In the genomic region with DNA sequence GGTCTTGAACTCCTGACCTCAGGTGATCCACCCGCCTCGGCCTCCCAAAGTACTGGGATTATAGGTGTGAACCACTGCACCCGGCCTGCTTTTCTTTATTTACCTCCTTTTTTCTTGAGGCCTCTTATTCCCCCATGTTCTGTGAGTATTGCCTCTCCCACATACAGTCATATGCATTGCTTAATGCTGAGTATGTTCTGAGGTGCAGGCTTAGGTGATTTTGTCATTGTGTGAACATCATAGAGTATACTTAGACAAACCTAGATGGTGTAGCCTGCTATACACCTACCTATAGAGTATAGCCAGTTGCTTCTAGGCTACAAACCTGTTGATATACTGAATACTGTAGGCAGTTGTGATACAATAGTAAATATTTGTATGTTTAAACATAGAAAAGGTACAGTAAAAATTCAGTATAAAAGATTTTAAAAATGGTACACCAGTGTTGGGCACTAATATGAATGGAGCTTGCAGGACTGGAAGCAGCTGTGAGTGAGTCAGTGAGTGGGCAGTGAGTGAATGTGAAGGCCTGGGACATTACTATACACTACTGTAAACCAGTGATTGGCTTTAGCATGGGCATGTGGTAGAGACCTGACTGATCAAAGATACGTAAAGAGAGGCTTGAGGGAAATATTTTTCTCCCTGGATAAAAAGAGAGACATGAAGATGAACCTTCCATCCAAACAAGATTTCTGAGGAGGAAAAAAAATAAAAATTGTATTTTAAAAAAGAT, we compare ENCODE assay signal across 25 cellular contexts. TPM values are rescaled to one million over a fixed set of nuclear protein-coding genes. Genes with fewer than 3 reads are reported as not detected.
A peak's percentile ranks its signal among the peaks of the same experiment; 100 is the strongest.
DNase-seq lines count a peak whose midpoint lies in the region; ATAC-seq, FAIRE-seq and TF ChIP-seq lines count a peak whose summit lies in the region.
"Had no signal": no experiment of that assay in that cellular context is flagged by ENCODE, and none has a peak within 500 bp of the region (broad histone marks: within the 10 kb centered on the region; RNA-seq: fewer than 3 reads in every experiment).

No MANE protein-coding gene starts in this region.

- H3K9me3 ChIP-seq in AG04450 (ENCODE audit: control insufficient read depth, insufficient read depth, low read length) (0 out of 2 replicates have a peak, but pooled peaks cover 3% of the 10 kb centered on the region), mammary epithelial cell (replicated peaks; ENCODE audit: insufficient read depth, low read length) (no peaks in the 10 kb centered on the region)
- H3K9me3 ChIP-seq: ascending aorta, gastroesophageal sphincter, SJCRH30, spleen, suprapubic skin, vagina had no signal

- DNase-seq in AG04450 (ENCODE audit: low read depth, low spot score), result peak; percentile 44
- DNase-seq in M059J (ENCODE audit: low read depth), result peak; percentile 14
- peak; percentile 37 for DNase-seq in mammary epithelial cell
- peak; percentile 7 for DNase-seq in kidney glomerular epithelial cell (lab: John Stamatoyannopoulos, UW)
- no peak for DNase-seq in activated naive CD4-positive, alpha-beta T cell treated with anti-CD3 and anti-CD28 coated beads, Interleukin-2, amount 10 ng/mL, durations not matched to agents 7 days and 5 days
- DNase-seq in frontal cortex (ENCODE audit: low spot score in 2 of 2), result no peak
- DNase-seq: activated CD4-positive, alpha-beta T cell treated with anti-CD3 and anti-CD28 coated beads, Interleukin-2, amount 50 U/mL, for 4 hours; activated naive CD4-positive, alpha-beta T cell treated with anti-CD3 and anti-CD28 coated beads for 36 hours; activated T-cell treated with anti-CD3 and anti-CD28 coated beads, Interleukin-2, amount 50 U/mL, for 1 hour; CD4-positive, alpha-beta memory T cell; DMS53; KBM-7; left colon; NCI-H748 treated with DMSO at 0.1 percent for 48 hours; SJCRH30; T-helper 17 cell had no signal

- 83% methylated on average over 4 of the region's 4 CpGs for WGBS in mammary epithelial cell (ENCODE audit: low coverage, missing lambda C conversion rate)

- no peaks in the 10 kb centered on the region for H3K4me1 ChIP-seq in mammary epithelial cell (ENCODE audit: insufficient read depth, low read length)
- H3K4me1 ChIP-seq: ascending aorta, gastroesophageal sphincter, SJCRH30, suprapubic skin, vagina had no signal

- no peaks in the 10 kb centered on the region for H3K36me3 ChIP-seq in mammary epithelial cell (ENCODE audit: insufficient read depth, low read length)
- H3K36me3 ChIP-seq: ascending aorta, gastroesophageal sphincter, SJCRH30, spleen, suprapubic skin, vagina had no signal

- POLR2A ChIA-PET in AG04450 (lab: Yijun Ruan, JAX), result no interaction called here

- CTCF ChIA-PET in AG04450 (lab: Charles Lee) (no interaction called here), mammary epithelial cell (lab: Charles Lee; ENCODE audit: low non-redundant PET) (interaction anchor here (0.6 kb wide), 1 partner anchor 726 kb away, joined by 4 read pairs; no protein-coding TSS in a partner anchor)
- CTCF ChIA-PET in activated naive CD4-positive, alpha-beta T cell treated with anti-CD3 and anti-CD28 coated beads, Interleukin-2, amount 10 ng/mL, durations not matched to agents 7 days and 5 days (lab: Charles Lee), result interaction anchor here (1.2 kb wide), 1 partner anchor 10 kb away, joined by 4 read pairs; no protein-coding TSS in a partner anchor

- H3K4me3 ChIP-seq in AG04450 (ENCODE audit: low read depth, low read length) (no peak overlapping the region), mammary epithelial cell (replicated peaks in 1 of 3; ENCODE audit: insufficient read depth in 1 of 3, low read depth in 2 of 3, low read length in 3 of 3) (no peak overlapping the region)
- H3K4me3 ChIP-seq: ascending aorta, gastroesophageal sphincter, SJCRH30, spleen, suprapubic skin, vagina had no signal

- H3K27ac ChIP-seq in AG04450 (ENCODE audit: low read depth, low read length) (no peak overlapping the region), mammary epithelial cell (ENCODE audit: insufficient read depth, low read depth, low read length) (no peak overlapping the region)
- H3K27ac ChIP-seq: ascending aorta, gastroesophageal sphincter, SJCRH30, spleen, suprapubic skin, vagina had no signal

- FAIRE-seq in frontal cortex (lab: Jason Lieb, UNC), result no peak
- FAIRE-seq: colon had no signal

- TF ChIP-seq CTCF in AG04450 (IDR thresholded peaks at IDR 0.05; ENCODE audit: low read depth, low read length), result no peak
- TF ChIP-seq CTCF in mammary epithelial cell (conservative IDR thresholded peaks at IDR 0.05 in 1 of 2, IDR thresholded peaks at IDR 0.05 in 1 of 2; ENCODE audit: extremely low read depth in 1 of 2, insufficient read depth in 1 of 2, low read depth in 1 of 2, low read length in 2 of 2), result no peak

- H3K36me3 Mint-ChIP-seq in activated naive CD4-positive, alpha-beta T cell treated with anti-CD3 and anti-CD28 coated beads, Interleukin-2, amount 10 ng/mL, durations not matched to agents 7 days and 5 days, result peaks cover 16% of the 10 kb centered on the region

- no peaks in the 10 kb centered on the region for H3K9me3 Mint-ChIP-seq in activated naive CD4-positive, alpha-beta T cell treated with anti-CD3 and anti-CD28 coated beads, Interleukin-2, amount 10 ng/mL, durations not matched to agents 7 days and 5 days
- H3K9me3 Mint-ChIP-seq: activated naive CD4-positive, alpha-beta T cell treated with anti-CD3 and anti-CD28 coated beads for 36 hours had no signal

- no peak overlapping the region for H2AFZ ChIP-seq in mammary epithelial cell (ENCODE audit: low read depth, low read length)

- H3K27ac Mint-ChIP-seq in activated naive CD4-positive, alpha-beta T cell treated with anti-CD3 and anti-CD28 coated beads, Interleukin-2, amount 10 ng/mL, durations not matched to agents 7 days and 5 days, result no peak overlapping the region
- H3K27ac Mint-ChIP-seq: activated naive CD4-positive, alpha-beta T cell treated with anti-CD3 and anti-CD28 coated beads for 36 hours; T-helper 17 cell had no signal

- ATAC-seq in HG03095 (IDR thresholded peaks at IDR 0.05; ENCODE audit: unreplicated experiment) (no peak), GM19455 (IDR thresholded peaks at IDR 0.05; ENCODE audit: unreplicated experiment) (no peak)
- ATAC-seq: gastroesophageal sphincter, left colon, T-helper 17 cell had no signal

- BruUV-seq in mammary epithelial cell (replicated peaks; lab: Mats Ljungman, UMichigan), result no TSS peak

- no peak overlapping the region for H3K9ac ChIP-seq in mammary epithelial cell (ENCODE audit: insufficient read depth, low read length)

- H3K27me3 Mint-ChIP-seq in activated naive CD4-positive, alpha-beta T cell treated with anti-CD3 and anti-CD28 coated beads, Interleukin-2, amount 10 ng/mL, durations not matched to agents 7 days and 5 days, result no peaks in the 10 kb centered on the region
- H3K27me3 Mint-ChIP-seq: CD4-positive, alpha-beta memory T cell; T-helper 17 cell had no signal

- H3K27me3 ChIP-seq in AG04450 (ENCODE audit: control insufficient read depth, insufficient read depth, low read length), result no peaks in the 10 kb centered on the region
- H3K27me3 ChIP-seq in mammary epithelial cell (ENCODE audit: insufficient read depth, low read length), result no peaks in the 10 kb centered on the region
- H3K27me3 ChIP-seq: ascending aorta, gastroesophageal sphincter, SJCRH30, spleen, suprapubic skin, vagina had no signal

- H3K4me2 ChIP-seq in mammary epithelial cell (ENCODE audit: insufficient read depth, low read depth, low read length), result no peak overlapping the region

- peaks cover 12% of the 10 kb centered on the region for H3K4me1 Mint-ChIP-seq in activated naive CD4-positive, alpha-beta T cell treated with anti-CD3 and anti-CD28 coated beads, Interleukin-2, amount 10 ng/mL, durations not matched to agents 7 days and 5 days
- H3K4me1 Mint-ChIP-seq: nephron had no signal

- no peak overlapping the region for H3K4me3 Mint-ChIP-seq in activated naive CD4-positive, alpha-beta T cell treated with anti-CD3 and anti-CD28 coated beads, Interleukin-2, amount 10 ng/mL, durations not matched to agents 7 days and 5 days
- H3K4me3 Mint-ChIP-seq: activated naive CD4-positive, alpha-beta T cell treated with anti-CD3 and anti-CD28 coated beads for 36 hours; CD4-positive, alpha-beta memory T cell; nephron; T-helper 17 cell had no signal

- intact Hi-C loops in mammary epithelial cell (cut with micrococcal nuclease), result no loop called here

- dilution Hi-C loops in mammary epithelial cell (cut with HindIII; ENCODE audit: low sequenced_read_pairs), result no loop called here

- peaks cover 22% of the 10 kb centered on the region for H3K79me2 ChIP-seq in mammary epithelial cell (ENCODE audit: insufficient read depth, low read length)

- in situ Hi-C loops in mammary epithelial cell (cut with MboI; ENCODE audit: low sequenced_read_pairs in 2 of 2), result loop anchor here in 1 of 2 donors (25.0 kb wide), 1 partner anchor 388 kb away; a partner anchor contains a TSS

- H4K20me1 ChIP-seq in mammary epithelial cell (ENCODE audit: insufficient read depth, low read length), result no peaks in the 10 kb centered on the region

RNA-seq across cellular contexts. Expression of a gene that starts 17.6 kb away (rescaled TPM):
- 26.1 and 38.5 TPM in 2 replicates for polyA plus RNA-seq in AG04450 (2011; rRNA removed)
- 54.1 and 97.7 TPM in 2 replicates for polyA minus RNA-seq in AG04450 (2011; rRNA and poly(A)+ RNA removed)
- total RNA-seq in M059J (2014; rRNA removed; shearing (Covaris generic)), result 18.3 and 25.3 TPM in 2 replicates
- 10 to 100 TPM; 54.5 to 60.7 TPM for total RNA-seq in mammary epithelial cell
- polyA plus RNA-seq in mammary epithelial cell, result 20.0 TPM
- polyA minus RNA-seq in mammary epithelial cell, result 31.5 TPM
- total RNA-seq in frontal cortex, result 172 TPM

Comparison
In these comparisons a context has a peak if more than half of its experiments do, and no peak if none do; other contexts are left out.
1. DNase-seq: peak in AG04450 (single experiment), M059J (single experiment), mammary epithelial cell (single experiment) and kidney glomerular epithelial cell (single experiment); none in activated naive CD4-positive, alpha-beta T cell treated with anti-CD3 and anti-CD28 coated beads, Interleukin-2, amount 10 ng/mL, durations not matched to agents 7 days and 5 days (single experiment) and frontal cortex (0 of 2).